In the genomic region with DNA sequence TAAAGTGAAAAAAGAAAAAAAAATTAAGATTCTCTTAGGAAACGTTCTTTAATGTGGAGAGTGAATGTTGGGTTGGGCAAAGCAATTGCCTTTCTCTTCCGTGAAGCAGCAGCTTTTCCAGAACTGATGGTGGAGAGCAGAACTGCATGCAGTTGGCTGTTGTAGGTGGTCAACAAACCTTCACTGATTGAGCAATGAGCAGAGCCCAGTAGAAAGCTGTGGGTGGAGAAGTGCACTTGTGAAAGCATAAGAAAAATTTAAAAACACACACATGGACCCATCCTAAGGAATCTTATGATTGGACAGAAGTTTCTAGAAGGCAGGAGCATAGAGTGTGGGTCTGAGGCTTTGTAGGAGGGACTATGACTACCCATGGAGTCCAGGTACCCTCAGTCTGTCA, we compare ENCODE assay signal across 11 cellular contexts. TPM values are rescaled to one million over a fixed set of nuclear protein-coding genes. Genes with fewer than 3 reads are reported as not detected.
DNase-seq lines count a peak whose midpoint lies in the region; FAIRE-seq and TF ChIP-seq lines count a peak whose summit lies in the region.
"Had no signal": no experiment of that assay in that cellular context is flagged by ENCODE, and none has a peak within 500 bp of the region (broad histone marks: within the 10 kb centered on the region; RNA-seq: fewer than 3 reads in every experiment).

No MANE protein-coding gene starts in this region.

- H3K4me1 ChIP-seq in left ventricle myocardium inferior (peaks cover 32% of the 10 kb centered on the region), stomach (peaks cover 21 to 62% (median 40%) of the 10 kb centered on the region in 4 donors)

- H3K27me3 ChIP-seq in left ventricle myocardium inferior (ENCODE audit: low read depth) (peaks cover 4% of the 10 kb centered on the region), stomach (no peaks in the 10 kb centered on the region)

- WGBS in stomach, 5 donors, result 47 to 70% (median 63%) methylated on average over 2 of the region's 2 CpGs

- intact Hi-C loops in left ventricle myocardium inferior (cut with micrococcal nuclease), result loop anchor here (10.0 kb wide), 1 partner anchor 205 kb away; no protein-coding TSS in a partner anchor
- intact Hi-C loops in stomach (cut with DNase I; ENCODE audit: low total_unique reads), result no loop called here

- peak overlapping the region; percentile 62 for H3K4me3 ChIP-seq in left ventricle myocardium inferior
- H3K4me3 ChIP-seq in stomach, result peak overlapping the region in 2 of 4 donors; percentile 4 to 42

- in situ Hi-C loops in GM13976 (cut with MboI; ENCODE audit: low sequenced_read_pairs, unreplicated experiment), result loop anchor here (10.0 kb wide), 1 partner anchor 205 kb away; no protein-coding TSS in a partner anchor

- no peaks in the 10 kb centered on the region for H3K36me3 ChIP-seq in left ventricle myocardium inferior
- peaks cover 0 to 17% (median 6%) of the 10 kb centered on the region in 4 donors for H3K36me3 ChIP-seq in stomach

- H3K27ac ChIP-seq in left ventricle myocardium inferior (replicated peaks) (peak overlapping the region; percentile 80), stomach (peak overlapping the region; percentile 37 to 83 (median 77))

- TF ChIP-seq CTCF in left ventricle myocardium inferior (IDR thresholded peaks at IDR 0.05; ENCODE audit: borderline replicate concordance) (peak; percentile 27), stomach (IDR thresholded peaks at IDR 0.05) (no peak), GM13976 (IDR thresholded peaks at IDR 0.05; ENCODE audit: borderline replicate concordance, control extremely low read depth, extremely low read depth, insufficient read depth, missing control alignments) (no peak)

- DNase-seq in H54 (ENCODE audit: insufficient read length, low spot score) (peak; percentile 20), amniotic stem cell (lab: John Stamatoyannopoulos, UW) (peak; percentile 33), left ventricle myocardium inferior (no peak), stomach (no peak), dermis blood vessel endothelial cell (no peak), GM13976 (ENCODE audit: low spot score) (no peak), cortex of kidney (lab: John Stamatoyannopoulos, UW) (no peak)
- DNase-seq in stimulated activated CD4-positive, alpha-beta T cell treated with anti-CD3 and anti-CD28 coated beads, Interleukin-4, amount 100 ng/mL, for 1 hour, result no peak
- DNase-seq: effector CD8-positive, alpha-beta T cell had no signal

- no peak for FAIRE-seq in H54 (lab: Jason Lieb, UNC)

- H3K9me3 ChIP-seq in left ventricle myocardium inferior (replicated peaks), result no peaks in the 10 kb centered on the region
- no peaks in the 10 kb centered on the region for H3K9me3 ChIP-seq in stomach

- TF ChIP-seq POLR2A in H54 (IDR thresholded peaks at IDR 0.05; ENCODE audit: low read depth, low read length) (no peak), stomach (IDR thresholded peaks at IDR 0.05) (no peak)

- TF ChIP-seq EP300 in stomach (IDR thresholded peaks at IDR 0.05), result no peak

RNA-seq across cellular contexts. Expression of gene PRELP, which starts 4.5 kb away (rescaled TPM):
- total RNA-seq in left ventricle myocardium inferior (22.5 TPM), stomach (10 to 100 TPM in 3 of 5 donors, 1 to 10 TPM in 2; 1.1 to 29.8 (median 10.7) TPM), dermis blood vessel endothelial cell (not detected in 2 replicates)
- 10 to 100 TPM in 1 of 3 donors, 1 to 10 TPM in 2; 2.2 to 29.5 (median 3.2) TPM for polyA plus RNA-seq in stomach
- total RNA-seq: Daoy had no signal

RNA-seq across cellular contexts. Expression of gene OPTC, which starts 13.9 kb away (rescaled TPM):
- not detected for total RNA-seq in left ventricle myocardium inferior
- not detected for total RNA-seq in stomach
- not detected for polyA plus RNA-seq in stomach
- not detected in 2 replicates for total RNA-seq in dermis blood vessel endothelial cell
- total RNA-seq: Daoy, lower leg skin had no signal

Comparison
In these comparisons a context has a peak if more than half of its experiments do, and no peak if none do; other contexts are left out.
1. DNase-seq: peak in H54 (single experiment) and amniotic stem cell (single experiment); none in left ventricle myocardium inferior (single experiment), stomach (single experiment), dermis blood vessel endothelial cell (single experiment), GM13976 (single experiment), stimulated activated CD4-positive, alpha-beta T cell treated with anti-CD3 and anti-CD28 coated beads, Interleukin-4, amount 100 ng/mL, for 1 hour (single experiment) and cortex of kidney (single experiment).